In the genomic region with DNA sequence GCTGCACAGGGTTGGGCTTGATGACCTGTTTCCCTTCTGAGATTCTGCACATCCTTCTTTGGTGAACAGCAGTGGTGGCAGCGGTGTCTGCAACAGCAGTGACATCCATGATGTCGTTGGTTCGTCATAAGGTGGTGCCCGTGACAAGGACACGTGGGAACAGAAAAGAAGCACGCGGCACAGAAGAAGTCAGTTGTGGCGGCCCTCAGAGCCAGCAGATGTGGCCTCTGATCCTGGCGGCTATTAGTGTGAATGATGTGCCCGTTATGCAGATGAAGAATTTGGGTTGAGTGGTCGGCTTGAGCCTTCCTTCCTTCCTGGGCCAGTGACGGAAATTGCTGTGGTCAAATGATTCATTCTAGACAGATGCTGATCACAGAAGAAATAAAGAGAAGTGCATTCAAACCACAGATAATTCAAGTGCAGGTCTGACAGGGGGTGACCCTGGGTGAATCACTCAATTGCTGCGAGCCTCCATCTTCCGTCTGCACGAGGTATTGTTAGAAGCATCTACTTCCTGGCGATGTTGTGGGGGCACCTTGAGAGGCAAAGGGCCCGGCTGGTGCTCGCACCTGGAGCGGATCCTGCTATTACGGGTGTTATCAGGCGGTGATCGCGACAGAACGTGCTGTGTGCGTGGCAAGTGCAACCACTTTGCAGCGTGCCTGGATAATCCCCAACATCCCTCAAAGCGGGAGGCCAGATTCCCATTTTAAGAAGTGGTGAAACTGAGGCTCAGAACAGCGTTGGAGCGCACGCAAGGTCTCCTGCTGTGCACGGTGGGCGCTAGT, we compare ENCODE assay signal across 8 cellular contexts.
A peak's percentile ranks its signal among the peaks of the same experiment; 100 is the strongest.
DNase-seq lines count a peak whose midpoint lies in the region; ATAC-seq and TF ChIP-seq lines count a peak whose summit lies in the region.

No MANE protein-coding gene starts in this region.

- peak; percentile 84 for DNase-seq in HK-2 (ENCODE audit: unreplicated experiment)
- DNase-seq in UCSD-AML1 (lab: John Stamatoyannopoulos, UW; ENCODE audit: unreplicated experiment), result peak; percentile 86
- peak; percentile 43 to 45 for DNase-seq in cardiac fibroblast (ENCODE audit: low read depth in 2 of 2)
- peak; percentile 53 for DNase-seq in smooth muscle cell of the brain vasculature (ENCODE audit: low read depth, low spot score)
- DNase-seq in medulla oblongata (ENCODE audit: extremely low spot score), result no peak
- no peak for DNase-seq in hippocampal formation (lab: John Stamatoyannopoulos, UW)

- no peak for TF ChIP-seq CTCF in cardiac fibroblast (IDR thresholded peaks at IDR 0.05; ENCODE audit: low read depth, low read length)

- ATAC-seq in HG03280 (IDR thresholded peaks at IDR 0.05; ENCODE audit: unreplicated experiment) (no peak), HG02588 (IDR thresholded peaks at IDR 0.05; ENCODE audit: unreplicated experiment) (no peak)

- H3K4me3 ChIP-seq in cardiac fibroblast (replicated peaks in 1 of 2; ENCODE audit: low read depth in 2 of 2, low read length in 2 of 2), result no peak overlapping the region

Comparison
In these comparisons a context has a peak if more than half of its experiments do, and no peak if none do; other contexts are left out.
1. DNase-seq: peak in HK-2 (single experiment), UCSD-AML1 (single experiment), cardiac fibroblast (2 of 2) and smooth muscle cell of the brain vasculature (single experiment); none in medulla oblongata (single experiment) and hippocampal formation (0 of 2).